Comparison of ENCODE assay signal across 2 cellular contexts in the genomic region with DNA sequence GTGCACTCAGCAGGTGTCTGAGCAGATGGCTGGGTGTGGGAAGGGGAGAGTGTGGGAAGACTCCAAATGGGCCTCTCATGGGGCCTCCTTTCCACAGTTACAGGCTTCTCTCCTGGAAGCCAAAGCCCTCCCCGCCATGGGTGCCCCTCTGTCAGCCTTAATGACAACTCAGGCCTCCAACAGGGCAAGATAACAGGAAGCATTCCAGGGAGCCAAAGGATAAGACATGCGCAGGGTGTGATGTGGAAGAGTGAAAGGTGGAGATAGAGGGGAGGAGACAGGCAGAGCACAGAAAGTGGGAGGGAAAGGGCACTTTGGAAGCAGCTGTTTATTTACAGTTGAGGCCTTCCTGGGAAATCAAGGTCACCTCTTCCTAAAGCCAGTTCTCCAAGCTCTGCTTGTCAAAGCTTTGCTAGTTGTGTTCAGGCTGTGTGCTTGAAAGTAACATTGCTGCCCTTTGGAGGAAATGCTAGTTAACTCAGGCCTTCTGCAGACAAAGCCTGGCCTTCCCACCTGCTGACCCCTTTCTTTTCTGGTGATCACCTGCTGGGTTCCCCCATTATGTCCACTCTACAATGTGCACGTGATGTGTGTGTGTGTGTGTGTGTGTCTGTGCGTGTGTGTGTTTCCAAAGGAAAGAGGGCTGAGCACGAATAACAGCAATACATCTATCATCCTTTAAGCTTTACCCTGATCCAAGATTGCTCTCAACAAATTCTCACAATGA.
TF ChIP-seq lines count a peak whose summit lies in the region.

No MANE protein-coding gene starts in this region.

TF ChIP-seq in HEK293, 187 proteins besides CTCF, POLR2A, EP300 and RAD21 (continued from another document and continues in another):
- TF ChIP-seq, protein P1, sequence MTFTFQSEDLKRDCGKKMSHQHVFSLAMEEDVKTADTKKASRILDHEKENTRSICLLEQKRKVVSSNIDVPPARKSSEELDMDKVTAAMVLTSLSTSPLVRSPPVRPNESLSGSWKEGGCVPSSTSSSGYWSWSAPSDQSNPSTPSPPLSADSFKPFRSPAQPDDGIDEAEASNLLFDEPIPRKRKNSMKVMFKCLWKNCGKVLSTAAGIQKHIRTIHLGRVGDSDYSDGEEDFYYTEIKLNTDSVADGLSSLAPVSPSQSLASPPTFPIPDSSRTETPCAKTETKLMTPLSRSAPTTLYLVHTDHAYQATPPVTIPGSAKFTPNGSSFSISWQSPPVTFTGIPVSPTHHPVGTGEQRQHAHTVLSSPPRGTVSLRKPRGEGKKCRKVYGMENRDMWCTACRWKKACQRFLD (tag by site-specific recombination; IDR thresholded peaks at IDR 0.05), result no peak
- peak; percentile 86 for TF ChIP-seq ZBTB8A (tag by site-specific recombination; IDR thresholded peaks at IDR 0.05)
- TF ChIP-seq GLIS1 (tag by site-specific recombination; IDR thresholded peaks at IDR 0.05), result peak; percentile 92
- TF ChIP-seq WT1 (tag by site-specific recombination; IDR thresholded peaks at IDR 0.05), result peak; percentile 58; the same call in 1 of the 2 replicates
- TF ChIP-seq ZNF677 (tag by site-specific recombination; IDR thresholded peaks at IDR 0.05), result no peak
- TF ChIP-seq ZBTB17 (tag by site-specific recombination; IDR thresholded peaks at IDR 0.05), result peak; percentile 62
- TF ChIP-seq TCF7L2 (IDR thresholded peaks at IDR 0.05; ENCODE audit: borderline replicate concordance, low read depth, low read length), result no peak
- TF ChIP-seq FEZF1 (tag by site-specific recombination; IDR thresholded peaks at IDR 0.05), result no peak
- TF ChIP-seq HOXD13 (CRISPR knock-in tag; IDR thresholded peaks at IDR 0.05; ENCODE audit: borderline replicate concordance), result no peak
- TF ChIP-seq, protein P2, sequence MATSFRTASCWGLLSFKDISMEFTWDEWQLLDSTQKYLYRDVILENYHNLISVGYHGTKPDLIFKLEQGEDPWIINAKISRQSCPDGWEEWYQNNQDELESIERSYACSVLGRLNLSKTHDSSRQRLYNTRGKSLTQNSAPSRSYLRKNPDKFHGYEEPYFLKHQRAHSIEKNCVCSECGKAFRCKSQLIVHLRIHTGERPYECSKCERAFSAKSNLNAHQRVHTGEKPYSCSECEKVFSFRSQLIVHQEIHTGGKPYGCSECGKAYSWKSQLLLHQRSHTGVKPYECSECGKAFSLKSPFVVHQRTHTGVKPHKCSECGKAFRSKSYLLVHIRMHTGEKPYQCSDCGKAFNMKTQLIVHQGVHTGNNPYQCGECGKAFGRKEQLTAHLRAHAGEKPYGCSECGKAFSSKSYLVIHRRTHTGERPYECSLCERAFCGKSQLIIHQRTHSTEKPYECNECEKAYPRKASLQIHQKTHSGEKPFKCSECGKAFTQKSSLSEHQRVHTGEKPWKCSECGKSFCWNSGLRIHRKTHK (tag by site-specific recombination; IDR thresholded peaks at IDR 0.05), result no peak
- TF ChIP-seq ZNF221 (tag by site-specific recombination; IDR thresholded peaks at IDR 0.05; ENCODE audit: borderline replicate concordance), result no peak
- TF ChIP-seq TRIM28 (IDR thresholded peaks at IDR 0.05; ENCODE audit: borderline replicate concordance, low read length), result no peak
- no peak for TF ChIP-seq ZNF785 (tag by site-specific recombination; IDR thresholded peaks at IDR 0.05)
- TF ChIP-seq, protein P3, sequence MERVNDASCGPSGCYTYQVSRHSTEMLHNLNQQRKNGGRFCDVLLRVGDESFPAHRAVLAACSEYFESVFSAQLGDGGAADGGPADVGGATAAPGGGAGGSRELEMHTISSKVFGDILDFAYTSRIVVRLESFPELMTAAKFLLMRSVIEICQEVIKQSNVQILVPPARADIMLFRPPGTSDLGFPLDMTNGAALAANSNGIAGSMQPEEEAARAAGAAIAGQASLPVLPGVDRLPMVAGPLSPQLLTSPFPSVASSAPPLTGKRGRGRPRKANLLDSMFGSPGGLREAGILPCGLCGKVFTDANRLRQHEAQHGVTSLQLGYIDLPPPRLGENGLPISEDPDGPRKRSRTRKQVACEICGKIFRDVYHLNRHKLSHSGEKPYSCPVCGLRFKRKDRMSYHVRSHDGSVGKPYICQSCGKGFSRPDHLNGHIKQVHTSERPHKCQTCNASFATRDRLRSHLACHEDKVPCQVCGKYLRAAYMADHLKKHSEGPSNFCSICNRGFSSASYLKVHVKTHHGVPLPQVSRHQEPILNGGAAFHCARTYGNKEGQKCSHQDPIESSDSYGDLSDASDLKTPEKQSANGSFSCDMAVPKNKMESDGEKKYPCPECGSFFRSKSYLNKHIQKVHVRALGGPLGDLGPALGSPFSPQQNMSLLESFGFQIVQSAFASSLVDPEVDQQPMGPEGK (tag by site-specific recombination; IDR thresholded peaks at IDR 0.05), result peak; percentile 64
- no peak for TF ChIP-seq ZNF239 (tag by site-specific recombination; IDR thresholded peaks at IDR 0.05)
- no peak for TF ChIP-seq ZNF169 (tag by site-specific recombination; IDR thresholded peaks at IDR 0.05)
- TF ChIP-seq, protein P4, sequence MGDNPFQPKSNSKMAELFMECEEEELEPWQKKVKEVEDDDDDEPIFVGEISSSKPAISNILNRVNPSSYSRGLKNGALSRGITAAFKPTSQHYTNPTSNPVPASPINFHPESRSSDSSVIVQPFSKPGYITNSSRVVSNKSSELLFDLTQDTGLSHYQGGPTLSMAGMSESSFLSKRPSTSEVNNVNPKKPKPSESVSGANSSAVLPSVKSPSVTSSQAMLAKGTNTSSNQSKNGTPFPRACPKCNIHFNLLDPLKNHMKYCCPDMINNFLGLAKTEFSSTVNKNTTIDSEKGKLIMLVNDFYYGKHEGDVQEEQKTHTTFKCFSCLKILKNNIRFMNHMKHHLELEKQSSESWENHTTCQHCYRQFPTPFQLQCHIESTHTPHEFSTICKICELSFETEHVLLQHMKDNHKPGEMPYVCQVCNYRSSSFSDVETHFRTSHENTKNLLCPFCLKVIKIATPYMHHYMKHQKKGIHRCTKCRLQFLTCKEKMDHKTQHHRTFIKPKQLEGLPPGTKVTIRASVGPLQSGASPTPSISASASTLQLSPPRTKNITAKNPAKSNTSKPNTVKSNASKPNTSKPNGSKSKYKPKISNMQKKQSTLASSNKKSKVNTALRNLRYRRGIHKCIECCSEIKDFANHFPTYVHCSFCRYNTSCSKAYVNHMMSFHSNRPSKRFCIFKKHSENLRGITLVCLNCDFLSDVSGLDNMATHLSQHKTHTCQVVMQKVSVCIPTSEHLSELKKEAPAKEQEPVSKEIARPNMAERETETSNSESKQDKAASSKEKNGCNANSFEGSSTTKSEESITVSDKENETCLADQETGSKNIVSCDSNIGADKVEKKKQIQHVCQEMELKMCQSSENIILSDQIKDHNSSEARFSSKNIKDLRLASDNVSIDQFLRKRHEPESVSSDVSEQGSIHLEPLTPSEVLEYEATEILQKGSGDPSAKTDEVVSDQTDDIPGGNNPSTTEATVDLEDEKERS (tag by site-specific recombination; IDR thresholded peaks at IDR 0.05), result no peak
- peak; percentile 14; the same call in 1 of the 2 replicates for TF ChIP-seq KLF1 (tag by site-specific recombination; IDR thresholded peaks at IDR 0.05)
- no peak for TF ChIP-seq ZNF394 (tag by site-specific recombination; IDR thresholded peaks at IDR 0.05; ENCODE audit: borderline replicate concordance)

TF ChIP-seq in WTC11, 78 proteins besides CTCF, POLR2A, EP300 and RAD21 (continued from another document and continues in another):
- TF ChIP-seq, protein P5, sequence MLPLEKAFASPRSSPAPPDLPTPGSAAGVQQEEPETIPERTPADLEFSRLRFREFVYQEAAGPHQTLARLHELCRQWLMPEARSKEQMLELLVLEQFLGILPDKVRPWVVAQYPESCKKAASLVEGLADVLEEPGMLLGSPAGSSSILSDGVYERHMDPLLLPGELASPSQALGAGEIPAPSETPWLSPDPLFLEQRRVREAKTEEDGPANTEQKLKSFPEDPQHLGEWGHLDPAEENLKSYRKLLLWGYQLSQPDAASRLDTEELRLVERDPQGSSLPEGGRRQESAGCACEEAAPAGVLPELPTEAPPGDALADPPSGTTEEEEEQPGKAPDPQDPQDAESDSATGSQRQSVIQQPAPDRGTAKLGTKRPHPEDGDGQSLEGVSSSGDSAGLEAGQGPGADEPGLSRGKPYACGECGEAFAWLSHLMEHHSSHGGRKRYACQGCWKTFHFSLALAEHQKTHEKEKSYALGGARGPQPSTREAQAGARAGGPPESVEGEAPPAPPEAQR (CRISPR knock-in tag; IDR thresholded peaks at IDR 0.05), result no peak
- TF ChIP-seq ZNF232 (CRISPR knock-in tag; IDR thresholded peaks at IDR 0.05) (peak; percentile 72; the same call in 1 of the 2 replicates), ZNF671 (CRISPR knock-in tag; IDR thresholded peaks at IDR 0.05) (no peak), SP1 (CRISPR knock-in tag; conservative IDR thresholded peaks at IDR 0.05) (peak; percentile 65), GABPB1 (CRISPR knock-in tag; IDR thresholded peaks at IDR 0.05) (0 out of 2 replicates have a peak, but pooled peaks have one; percentile 5), OVOL2 (CRISPR knock-in tag; IDR thresholded peaks at IDR 0.05; ENCODE audit: borderline replicate concordance) (no peak), EMX1 (CRISPR knock-in tag; IDR thresholded peaks at IDR 0.05) (no peak), NFE2L1 (CRISPR knock-in tag; IDR thresholded peaks at IDR 0.05) (peak; percentile 69; the same call in 1 of the 2 replicates), NR2C2 (CRISPR knock-in tag; IDR thresholded peaks at IDR 0.05) (no peak)
- TF ChIP-seq, protein P6, sequence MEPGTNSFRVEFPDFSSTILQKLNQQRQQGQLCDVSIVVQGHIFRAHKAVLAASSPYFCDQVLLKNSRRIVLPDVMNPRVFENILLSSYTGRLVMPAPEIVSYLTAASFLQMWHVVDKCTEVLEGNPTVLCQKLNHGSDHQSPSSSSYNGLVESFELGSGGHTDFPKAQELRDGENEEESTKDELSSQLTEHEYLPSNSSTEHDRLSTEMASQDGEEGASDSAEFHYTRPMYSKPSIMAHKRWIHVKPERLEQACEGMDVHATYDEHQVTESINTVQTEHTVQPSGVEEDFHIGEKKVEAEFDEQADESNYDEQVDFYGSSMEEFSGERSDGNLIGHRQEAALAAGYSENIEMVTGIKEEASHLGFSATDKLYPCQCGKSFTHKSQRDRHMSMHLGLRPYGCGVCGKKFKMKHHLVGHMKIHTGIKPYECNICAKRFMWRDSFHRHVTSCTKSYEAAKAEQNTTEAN (CRISPR knock-in tag; IDR thresholded peaks at IDR 0.05), result peak; percentile 96
- TF ChIP-seq, protein P7, sequence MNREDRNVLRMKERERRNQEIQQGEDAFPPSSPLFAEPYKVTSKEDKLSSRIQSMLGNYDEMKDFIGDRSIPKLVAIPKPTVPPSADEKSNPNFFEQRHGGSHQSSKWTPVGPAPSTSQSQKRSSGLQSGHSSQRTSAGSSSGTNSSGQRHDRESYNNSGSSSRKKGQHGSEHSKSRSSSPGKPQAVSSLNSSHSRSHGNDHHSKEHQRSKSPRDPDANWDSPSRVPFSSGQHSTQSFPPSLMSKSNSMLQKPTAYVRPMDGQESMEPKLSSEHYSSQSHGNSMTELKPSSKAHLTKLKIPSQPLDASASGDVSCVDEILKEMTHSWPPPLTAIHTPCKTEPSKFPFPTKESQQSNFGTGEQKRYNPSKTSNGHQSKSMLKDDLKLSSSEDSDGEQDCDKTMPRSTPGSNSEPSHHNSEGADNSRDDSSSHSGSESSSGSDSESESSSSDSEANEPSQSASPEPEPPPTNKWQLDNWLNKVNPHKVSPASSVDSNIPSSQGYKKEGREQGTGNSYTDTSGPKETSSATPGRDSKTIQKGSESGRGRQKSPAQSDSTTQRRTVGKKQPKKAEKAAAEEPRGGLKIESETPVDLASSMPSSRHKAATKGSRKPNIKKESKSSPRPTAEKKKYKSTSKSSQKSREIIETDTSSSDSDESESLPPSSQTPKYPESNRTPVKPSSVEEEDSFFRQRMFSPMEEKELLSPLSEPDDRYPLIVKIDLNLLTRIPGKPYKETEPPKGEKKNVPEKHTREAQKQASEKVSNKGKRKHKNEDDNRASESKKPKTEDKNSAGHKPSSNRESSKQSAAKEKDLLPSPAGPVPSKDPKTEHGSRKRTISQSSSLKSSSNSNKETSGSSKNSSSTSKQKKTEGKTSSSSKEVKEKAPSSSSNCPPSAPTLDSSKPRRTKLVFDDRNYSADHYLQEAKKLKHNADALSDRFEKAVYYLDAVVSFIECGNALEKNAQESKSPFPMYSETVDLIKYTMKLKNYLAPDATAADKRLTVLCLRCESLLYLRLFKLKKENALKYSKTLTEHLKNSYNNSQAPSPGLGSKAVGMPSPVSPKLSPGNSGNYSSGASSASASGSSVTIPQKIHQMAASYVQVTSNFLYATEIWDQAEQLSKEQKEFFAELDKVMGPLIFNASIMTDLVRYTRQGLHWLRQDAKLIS (CRISPR knock-in tag; IDR thresholded peaks at IDR 0.05; ENCODE audit: borderline replicate concordance), result peak; percentile 41; the same call in 1 of the 2 replicates
- TF ChIP-seq, protein P8, sequence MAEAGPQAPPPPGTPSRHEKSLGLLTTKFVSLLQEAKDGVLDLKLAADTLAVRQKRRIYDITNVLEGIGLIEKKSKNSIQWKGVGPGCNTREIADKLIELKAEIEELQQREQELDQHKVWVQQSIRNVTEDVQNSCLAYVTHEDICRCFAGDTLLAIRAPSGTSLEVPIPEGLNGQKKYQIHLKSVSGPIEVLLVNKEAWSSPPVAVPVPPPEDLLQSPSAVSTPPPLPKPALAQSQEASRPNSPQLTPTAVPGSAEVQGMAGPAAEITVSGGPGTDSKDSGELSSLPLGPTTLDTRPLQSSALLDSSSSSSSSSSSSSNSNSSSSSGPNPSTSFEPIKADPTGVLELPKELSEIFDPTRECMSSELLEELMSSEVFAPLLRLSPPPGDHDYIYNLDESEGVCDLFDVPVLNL (CRISPR knock-in tag; IDR thresholded peaks at IDR 0.05; ENCODE audit: borderline replicate concordance, low read depth), result no peak
- TF ChIP-seq, protein P9, sequence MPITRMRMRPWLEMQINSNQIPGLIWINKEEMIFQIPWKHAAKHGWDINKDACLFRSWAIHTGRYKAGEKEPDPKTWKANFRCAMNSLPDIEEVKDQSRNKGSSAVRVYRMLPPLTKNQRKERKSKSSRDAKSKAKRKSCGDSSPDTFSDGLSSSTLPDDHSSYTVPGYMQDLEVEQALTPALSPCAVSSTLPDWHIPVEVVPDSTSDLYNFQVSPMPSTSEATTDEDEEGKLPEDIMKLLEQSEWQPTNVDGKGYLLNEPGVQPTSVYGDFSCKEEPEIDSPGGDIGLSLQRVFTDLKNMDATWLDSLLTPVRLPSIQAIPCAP (CRISPR knock-in tag; IDR thresholded peaks at IDR 0.05), result no peak
- TF ChIP-seq, protein P10, sequence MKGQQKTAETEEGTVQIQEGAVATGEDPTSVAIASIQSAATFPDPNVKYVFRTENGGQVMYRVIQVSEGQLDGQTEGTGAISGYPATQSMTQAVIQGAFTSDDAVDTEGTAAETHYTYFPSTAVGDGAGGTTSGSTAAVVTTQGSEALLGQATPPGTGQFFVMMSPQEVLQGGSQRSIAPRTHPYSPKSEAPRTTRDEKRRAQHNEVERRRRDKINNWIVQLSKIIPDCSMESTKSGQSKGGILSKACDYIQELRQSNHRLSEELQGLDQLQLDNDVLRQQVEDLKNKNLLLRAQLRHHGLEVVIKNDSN (CRISPR knock-in tag; IDR thresholded peaks at IDR 0.05), result peak; percentile 94
- TF ChIP-seq, protein P11, sequence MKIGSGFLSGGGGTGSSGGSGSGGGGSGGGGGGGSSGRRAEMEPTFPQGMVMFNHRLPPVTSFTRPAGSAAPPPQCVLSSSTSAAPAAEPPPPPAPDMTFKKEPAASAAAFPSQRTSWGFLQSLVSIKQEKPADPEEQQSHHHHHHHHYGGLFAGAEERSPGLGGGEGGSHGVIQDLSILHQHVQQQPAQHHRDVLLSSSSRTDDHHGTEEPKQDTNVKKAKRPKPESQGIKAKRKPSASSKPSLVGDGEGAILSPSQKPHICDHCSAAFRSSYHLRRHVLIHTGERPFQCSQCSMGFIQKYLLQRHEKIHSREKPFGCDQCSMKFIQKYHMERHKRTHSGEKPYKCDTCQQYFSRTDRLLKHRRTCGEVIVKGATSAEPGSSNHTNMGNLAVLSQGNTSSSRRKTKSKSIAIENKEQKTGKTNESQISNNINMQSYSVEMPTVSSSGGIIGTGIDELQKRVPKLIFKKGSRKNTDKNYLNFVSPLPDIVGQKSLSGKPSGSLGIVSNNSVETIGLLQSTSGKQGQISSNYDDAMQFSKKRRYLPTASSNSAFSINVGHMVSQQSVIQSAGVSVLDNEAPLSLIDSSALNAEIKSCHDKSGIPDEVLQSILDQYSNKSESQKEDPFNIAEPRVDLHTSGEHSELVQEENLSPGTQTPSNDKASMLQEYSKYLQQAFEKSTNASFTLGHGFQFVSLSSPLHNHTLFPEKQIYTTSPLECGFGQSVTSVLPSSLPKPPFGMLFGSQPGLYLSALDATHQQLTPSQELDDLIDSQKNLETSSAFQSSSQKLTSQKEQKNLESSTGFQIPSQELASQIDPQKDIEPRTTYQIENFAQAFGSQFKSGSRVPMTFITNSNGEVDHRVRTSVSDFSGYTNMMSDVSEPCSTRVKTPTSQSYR (CRISPR knock-in tag; IDR thresholded peaks at IDR 0.05), result no peak
